14 cellular contexts compared by ENCODE assay signal in genomic region chr4:41132055-41132683, GRCh38.
DNase-seq lines count a peak whose midpoint lies in the region; ATAC-seq and TF ChIP-seq lines count a peak whose summit lies in the region.
"Had no signal": no experiment of that assay in that cellular context is flagged by ENCODE, and none has a peak within 500 bp of the region (broad histone marks: within the 10 kb centered on the region; RNA-seq: fewer than 3 reads in every experiment).

No MANE protein-coding gene starts in this region.

- H3K36me3 ChIP-seq in left lung (no peaks in the 10 kb centered on the region), suprapubic skin (no peaks in the 10 kb centered on the region), heart right ventricle (no peaks in the 10 kb centered on the region)
- H3K36me3 ChIP-seq: brain microvascular endothelial cell had no signal

- intact Hi-C loops in left lung (cut with DNase I): no loop called here
- intact Hi-C loops in sciatic nerve (cut with DNase I): no loop called here
- intact Hi-C loops in heart right ventricle (cut with DNase I): no loop called here

- H3K27ac ChIP-seq in VCaP (peak overlapping the region; percentile 76), left lung (peak overlapping the region in 1 of 2 donors; percentile 53), suprapubic skin (no peak overlapping the region), heart right ventricle (no peak overlapping the region)
- H3K27ac ChIP-seq: brain microvascular endothelial cell had no signal

- H3K4me1 ChIP-seq in left lung: peaks cover 23 to 30% of the 10 kb centered on the region in 2 donors
- peaks cover 45% of the 10 kb centered on the region for H3K4me1 ChIP-seq in suprapubic skin
- H3K4me1 ChIP-seq in heart right ventricle: peaks cover 0 to 57% (median 28%) of the 10 kb centered on the region in 9 donors

- TF ChIP-seq POLR2A in suprapubic skin (IDR thresholded peaks at IDR 0.05): no peak

- H3K27me3 ChIP-seq in left lung (no peaks in the 10 kb centered on the region), suprapubic skin (no peaks in the 10 kb centered on the region), heart right ventricle (no peaks in the 10 kb centered on the region)
- H3K27me3 ChIP-seq: brain microvascular endothelial cell had no signal

- H3K9me3 ChIP-seq in left lung (no peaks in the 10 kb centered on the region), suprapubic skin (no peaks in the 10 kb centered on the region), heart right ventricle (no peaks in the 10 kb centered on the region)

- H3K4me3 ChIP-seq in left lung (no peak overlapping the region), suprapubic skin (no peak overlapping the region), heart right ventricle (no peak overlapping the region)

- peak; percentile 45 for DNase-seq in NCI-H510A treated with DMSO at 0.1 percent for 48 hours (lab: John Stamatoyannopoulos, UW)
- DNase-seq in NCI-H510A (lab: John Stamatoyannopoulos, UW): no peak
- no peak for DNase-seq in left lung
- no peak for DNase-seq in sciatic nerve (ENCODE audit: low spot score)
- DNase-seq in suprapubic skin (ENCODE audit: low spot score in 2 of 2): no peak
- DNase-seq in SKM-1 treated with dmso at 0.1 percent for 144 hours (lab: John Stamatoyannopoulos, UW; ENCODE audit: unreplicated experiment): no peak
- DNase-seq in heart right ventricle: no peak
- DNase-seq: ACHN; activated CD8-positive, alpha-beta memory T cell treated with anti-CD3 and anti-CD28 coated beads for 24 hours; brain microvascular endothelial cell; left ventricle myocardium superior; NCI-H1694 treated with DMSO at 0.1 percent for 48 hours; NK-92 treated with Interleukin-12 subunit alpha and Interleukin-12 subunit beta, amount 100 ng/mL, for 24 hours had no signal

- WGBS in suprapubic skin: 54% methylated on average over 2 of the region's 2 CpGs
- 81 to 92% methylated on average over 2 of the region's 2 CpGs for WGBS in heart right ventricle, 2 donors

- TF ChIP-seq CTCF in VCaP (conservative IDR thresholded peaks at IDR 0.05) (no peak), left lung (IDR thresholded peaks at IDR 0.05) (no peak), suprapubic skin (IDR thresholded peaks at IDR 0.05) (no peak), heart right ventricle (IDR thresholded peaks at IDR 0.05) (no peak)

- TF ChIP-seq EP300 in suprapubic skin (IDR thresholded peaks at IDR 0.05): no peak

- ATAC-seq in left lung (peak; percentile 63), sciatic nerve (no peak), heart right ventricle (no peak)
- ATAC-seq: left ventricle myocardium superior had no signal
